8 cellular contexts compared by ENCODE assay signal in genomic region chr20:41133709-41134361, GRCh38. TPM values are rescaled to one million over a fixed set of nuclear protein-coding genes. Genes with fewer than 3 reads are reported as not detected.
DNase-seq lines count a peak whose midpoint lies in the region; ATAC-seq and TF ChIP-seq lines count a peak whose summit lies in the region.

No MANE protein-coding gene starts in this region.

- H2AFZ ChIP-seq in SK-N-SH (ENCODE audit: low read depth), result no peak overlapping the region

- no peaks in the 10 kb centered on the region for H3K9me2 ChIP-seq in SK-N-SH

- H3K9me3 ChIP-seq in SK-N-SH, result no peaks in the 10 kb centered on the region

- peak; percentile 36 for DNase-seq in activated T-helper 9 cell treated with anti-CD3 and anti-CD28 coated beads, Interleukin-2, amount 50 U/mL, for 16 hours (ENCODE audit: low read depth)
- peak; percentile 59 for DNase-seq in stimulated activated CD4-positive, alpha-beta T cell treated with anti-CD3 and anti-CD28 coated beads, Interleukin-4, amount 100 ng/mL, for 24 hours
- DNase-seq in NCI-H510A treated with DMSO at 0.1 percent for 48 hours (lab: John Stamatoyannopoulos, UW) (no peak), HuH-7 (ENCODE audit: low spot score) (no peak), NCI-H128 (lab: John Stamatoyannopoulos, UW; ENCODE audit: unreplicated experiment) (no peak), SK-N-SH (no peak)

- peaks cover 19% of the 10 kb centered on the region for H3F3A ChIP-seq in SK-N-SH (replicated peaks; ENCODE audit: insufficient read depth)

- H3K36me3 ChIP-seq in SK-N-SH (replicated peaks in 1 of 2; ENCODE audit: control insufficient read depth in 1 of 2, insufficient read depth in 2 of 2, low read length in 1 of 2), result peaks cover 0 to 5% of the 10 kb centered on the region in 2 experiments

- POLR2A ChIA-PET in SK-N-SH (lab: Yijun Ruan, JAX), result no interaction called here

- WGBS in SK-N-SH (ENCODE audit: low lambda C conversion rate), result 100% methylated on average over 4 of the region's 7 CpGs

- H3K27ac ChIP-seq in SK-N-SH (ENCODE audit: low read depth in 2 of 2, low read length in 1 of 2), result no peak overlapping the region

- H3K4me3 ChIP-seq in SK-N-SH (ENCODE audit: low read depth in 2 of 2, low read length in 1 of 2), result no peak overlapping the region

- H4K20me1 ChIP-seq in SK-N-SH (ENCODE audit: insufficient read depth), result peaks cover 7% of the 10 kb centered on the region

- ATAC-seq in GM19372 (IDR thresholded peaks at IDR 0.05; ENCODE audit: low read depth, unreplicated experiment) (peak; percentile 33), HG03521 (IDR thresholded peaks at IDR 0.05; ENCODE audit: unreplicated experiment) (peak; percentile 28)

- no peak for TF ChIP-seq RAD21 in SK-N-SH (IDR thresholded peaks at IDR 0.05; ENCODE audit: low read length)

- H3K79me2 ChIP-seq in SK-N-SH (ENCODE audit: insufficient read depth), result peaks cover 15% of the 10 kb centered on the region

- H3K9ac ChIP-seq in SK-N-SH, result no peak overlapping the region

- no peaks in the 10 kb centered on the region for H3K27me3 ChIP-seq in SK-N-SH (ENCODE audit: insufficient read depth)

- TF ChIP-seq CTCF in SK-N-SH (IDR thresholded peaks at IDR 0.05), result no peak

- H3K4me1 ChIP-seq in SK-N-SH (ENCODE audit: control insufficient read depth in 1 of 2, insufficient read depth in 2 of 2, low read depth in 1 of 2, low read length in 1 of 2), result peaks cover 0 to 11% of the 10 kb centered on the region in 2 experiments; a peak in 1 of 4 replicates

- H3K4me2 ChIP-seq in SK-N-SH, result no peak overlapping the region

- CTCF ChIA-PET in SK-N-SH (lab: Yijun Ruan, JAX), result interaction anchor here (0.6 to 1.8 kb wide), 4 partner anchors 9 to 127 kb away, joined by 3 to 7 read pairs (median 4); no protein-coding TSS in a partner anchor

- no peak for TF ChIP-seq EP300 in SK-N-SH (IDR thresholded peaks at IDR 0.05; ENCODE audit: borderline replicate concordance in 1 of 2, low read depth in 1 of 2, low read length in 1 of 2)

TF ChIP-seq in SK-N-SH, 30 proteins besides CTCF, POLR2A, EP300 and RAD21:
- TF ChIP-seq ZBTB33 (IDR thresholded peaks at IDR 0.05; ENCODE audit: borderline replicate concordance, low read depth), result no peak
- no peak for TF ChIP-seq FOSL2 (IDR thresholded peaks at IDR 0.05; ENCODE audit: borderline replicate concordance, low read depth)
- TF ChIP-seq RFX5 (IDR thresholded peaks at IDR 0.05; ENCODE audit: low read length), result no peak
- no peak for TF ChIP-seq RXRA (IDR thresholded peaks at IDR 0.05; ENCODE audit: borderline replicate concordance, low read depth)
- no peak for TF ChIP-seq TEAD4 (IDR thresholded peaks at IDR 0.05; ENCODE audit: borderline replicate concordance, insufficient read depth)
- TF ChIP-seq MEF2A (IDR thresholded peaks at IDR 0.05; ENCODE audit: borderline replicate concordance, low read depth), result no peak
- TF ChIP-seq EZH2phosphoT487 (IDR thresholded peaks at IDR 0.05; ENCODE audit: borderline replicate concordance, low read depth), result no peak
- TF ChIP-seq USF1 (IDR thresholded peaks at IDR 0.05; ENCODE audit: borderline replicate concordance, low read depth), result no peak
- no peak for TF ChIP-seq JUND (IDR thresholded peaks at IDR 0.05)
- TF ChIP-seq TAF1 (IDR thresholded peaks at IDR 0.05; ENCODE audit: borderline replicate concordance, low read depth, low read length), result no peak
- no peak for TF ChIP-seq YY1 (IDR thresholded peaks at IDR 0.05; ENCODE audit: low read depth)
- no peak for TF ChIP-seq SMC3 (IDR thresholded peaks at IDR 0.05; ENCODE audit: low read depth, low read length)
- TF ChIP-seq POLR2AphosphoS5 (IDR thresholded peaks at IDR 0.05; ENCODE audit: low read depth, low read length), result no peak
- TF ChIP-seq NRF1 (IDR thresholded peaks at IDR 0.05; ENCODE audit: low read depth, low read length), result no peak
- TF ChIP-seq NFIC (IDR thresholded peaks at IDR 0.05; ENCODE audit: borderline replicate concordance), result no peak
- no peak for TF ChIP-seq GATA2 (CRISPR knock-in tag; IDR thresholded peaks at IDR 0.05)
- no peak for TF ChIP-seq IRF3 (IDR thresholded peaks at IDR 0.05; ENCODE audit: low read depth, low read length)
- no peak for TF ChIP-seq SIN3A (IDR thresholded peaks at IDR 0.05; ENCODE audit: borderline replicate concordance, low read depth, low read length)
- TF ChIP-seq TCF12 (IDR thresholded peaks at IDR 0.05), result no peak
- TF ChIP-seq REST (IDR thresholded peaks at IDR 0.05; ENCODE audit: low read depth, low read length), result no peak

RNA-seq across cellular contexts. Expression of gene PLCG1, which starts 3.5 kb away (rescaled TPM):
- 81.4 and 81.9 TPM in 2 replicates for polyA plus RNA-seq in SK-N-SH (2012; rRNA removed)
- polyA plus RNA-seq in SK-N-SH (2012; cell fraction: cytosol; rRNA removed), result 25.9 and 40.7 TPM in 2 replicates
- 413 and 515 TPM in 2 replicates for polyA plus RNA-seq in SK-N-SH (2012; cell fraction: nucleus; rRNA removed)

Comparison
In these comparisons a context has a peak if more than half of its experiments do, and no peak if none do; other contexts are left out.
1. DNase-seq: peak in activated T-helper 9 cell treated with anti-CD3 and anti-CD28 coated beads, Interleukin-2, amount 50 U/mL, for 16 hours (single experiment) and stimulated activated CD4-positive, alpha-beta T cell treated with anti-CD3 and anti-CD28 coated beads, Interleukin-4, amount 100 ng/mL, for 24 hours (single experiment); none in NCI-H510A treated with DMSO at 0.1 percent for 48 hours (single experiment), HuH-7 (single experiment), NCI-H128 (single experiment) and SK-N-SH (single experiment).